ENCODE assay signal across 19 cellular contexts in genomic region chr13:62933809-62934208, GRCh38.
DNase-seq lines count a peak whose midpoint lies in the region; ATAC-seq and TF ChIP-seq lines count a peak whose summit lies in the region.
"Had no signal": no experiment of that assay in that cellular context is flagged by ENCODE, and none has a peak within 500 bp of the region (broad histone marks: within the 10 kb centered on the region; RNA-seq: fewer than 3 reads in every experiment).

No MANE protein-coding gene starts in this region.

- CTCF ChIA-PET in activated naive CD4-positive, alpha-beta T cell treated with anti-CD3 and anti-CD28 coated beads, Interleukin-2, amount 10 ng/mL, durations not matched to agents 7 days and 5 days (lab: Charles Lee) = no interaction called here

- peaks cover 3% of the 10 kb centered on the region for H3K4me1 Mint-ChIP-seq in glutamatergic neuron (ENCODE audit: low read depth, unreplicated experiment)
- H3K4me1 Mint-ChIP-seq in activated naive CD4-positive, alpha-beta T cell treated with anti-CD3 and anti-CD28 coated beads, Interleukin-2, amount 10 ng/mL, durations not matched to agents 7 days and 5 days = no peaks in the 10 kb centered on the region
- H3K4me1 Mint-ChIP-seq: B cell; CD4-positive, CD25-positive, alpha-beta regulatory T cell; T-helper 17 cell had no signal

- H3K4me3 Mint-ChIP-seq in glutamatergic neuron (ENCODE audit: unreplicated experiment) = no peak overlapping the region
- H3K4me3 Mint-ChIP-seq in activated naive CD4-positive, alpha-beta T cell treated with anti-CD3 and anti-CD28 coated beads, Interleukin-2, amount 10 ng/mL, durations not matched to agents 7 days and 5 days = no peak overlapping the region
- H3K4me3 Mint-ChIP-seq: B cell; CD4-positive, CD25-positive, alpha-beta regulatory T cell; T-helper 17 cell had no signal

- TF ChIP-seq CTCF in glutamatergic neuron (IDR thresholded peaks at IDR 0.05; ENCODE audit: partially characterized antibody, unreplicated experiment) = no peak

- H3K9me3 Mint-ChIP-seq in glutamatergic neuron (ENCODE audit: unreplicated experiment) = no peaks in the 10 kb centered on the region
- no peaks in the 10 kb centered on the region for H3K9me3 Mint-ChIP-seq in activated naive CD4-positive, alpha-beta T cell treated with anti-CD3 and anti-CD28 coated beads, Interleukin-2, amount 10 ng/mL, durations not matched to agents 7 days and 5 days

- no peak overlapping the region for H3K27ac Mint-ChIP-seq in glutamatergic neuron (ENCODE audit: unreplicated experiment)
- H3K27ac Mint-ChIP-seq in activated naive CD4-positive, alpha-beta T cell treated with anti-CD3 and anti-CD28 coated beads, Interleukin-2, amount 10 ng/mL, durations not matched to agents 7 days and 5 days = no peak overlapping the region
- H3K27ac Mint-ChIP-seq: B cell; CD4-positive, CD25-positive, alpha-beta regulatory T cell; T-helper 17 cell had no signal

- no peaks in the 10 kb centered on the region for H3K36me3 Mint-ChIP-seq in glutamatergic neuron (ENCODE audit: unreplicated experiment)
- no peaks in the 10 kb centered on the region for H3K36me3 Mint-ChIP-seq in activated naive CD4-positive, alpha-beta T cell treated with anti-CD3 and anti-CD28 coated beads, Interleukin-2, amount 10 ng/mL, durations not matched to agents 7 days and 5 days
- H3K36me3 Mint-ChIP-seq: CD4-positive, CD25-positive, alpha-beta regulatory T cell had no signal

- no peak for ATAC-seq in HG03354 (IDR thresholded peaks at IDR 0.05; ENCODE audit: poor library complexity, severe bottlenecking, unreplicated experiment)
- ATAC-seq: T-helper 17 cell had no signal

- no peaks in the 10 kb centered on the region for H3K27me3 Mint-ChIP-seq in glutamatergic neuron (ENCODE audit: unreplicated experiment)
- H3K27me3 Mint-ChIP-seq in activated naive CD4-positive, alpha-beta T cell treated with anti-CD3 and anti-CD28 coated beads, Interleukin-2, amount 10 ng/mL, durations not matched to agents 7 days and 5 days = no peaks in the 10 kb centered on the region
- H3K27me3 Mint-ChIP-seq: B cell; CD4-positive, CD25-positive, alpha-beta regulatory T cell; T-helper 17 cell had no signal

- DNase-seq in NCI-H1092 treated with DMSO at 0.1 percent for 48 hours (lab: John Stamatoyannopoulos, UW) (peak; percentile 14), NCI-H1092 (lab: John Stamatoyannopoulos, UW) (no peak), D341Med (ENCODE audit: low spot score) (peak; percentile 32), NCI-H69 (lab: John Stamatoyannopoulos, UW) (peak; percentile 35), glutamatergic neuron (peak; percentile 28), GM03348 (ENCODE audit: low spot score) (no peak)
- DNase-seq in activated naive CD4-positive, alpha-beta T cell treated with anti-CD3 and anti-CD28 coated beads, Interleukin-2, amount 10 ng/mL, durations not matched to agents 7 days and 5 days = no peak
- DNase-seq: CD4-positive, CD25-positive, alpha-beta regulatory T cell; COR-L47; KG1; MV-4-11; NCI-H1436 treated with DMSO at 0.1 percent for 48 hours; NCI-H2029 treated with DMSO at 0.1 percent for 48 hours; NCI-H2227 treated with DMSO at 0.1 percent for 48 hours; NCI-H526; RPMI8226; T-helper 17 cell had no signal

Comparison
In these comparisons a context has a peak if more than half of its experiments do, and no peak if none do; other contexts are left out.
1. DNase-seq: peak in NCI-H1092 treated with DMSO at 0.1 percent for 48 hours (single experiment), D341Med (single experiment), NCI-H69 (single experiment) and glutamatergic neuron (single experiment); none in NCI-H1092 (single experiment), GM03348 (single experiment) and activated naive CD4-positive, alpha-beta T cell treated with anti-CD3 and anti-CD28 coated beads, Interleukin-2, amount 10 ng/mL, durations not matched to agents 7 days and 5 days (single experiment).